22 cellular contexts compared by ENCODE assay signal in genomic region chr12:123528858-123529257, GRCh38.
"Had no signal": no experiment of that assay in that cellular context is flagged by ENCODE, and none has a peak within 500 bp of the region (broad histone marks: within the 10 kb centered on the region; RNA-seq: fewer than 3 reads in every experiment).

No MANE protein-coding gene starts in this region.

- H3K4me2 ChIP-seq: smooth muscle cell had no signal

- H3K27me3 ChIP-seq: foreskin keratinocyte, heart right ventricle, tibial artery, upper lobe of right lung, vagina had no signal

- FAIRE-seq: colon, endothelial cell of umbilical vein, keratinocyte had no signal

- H3K9me3 Mint-ChIP-seq: dendritic cell treated with granulocyte-macrophage colony-stimulating factor and Interleukin-4, amounts not matched to agents 40 ng/mL and 50 ng/mL, for 4 days; memory B cell; natural killer cell treated with Interleukin-12 subunit alpha and Interleukin-12 subunit beta and Interleukin-15 and Interleukin-18, amount 100 ng/mL, for 72 hours; stimulated activated memory B cell treated with anti-CD40 and anti-IgM and Interleukin-4, amounts not matched to agents 10 μg/mL and 1 μg/mL and 100 μg/mL, for 72 hours; stimulated activated naive CD8-positive, alpha-beta T cell treated with anti-CD3 and anti-CD28 coated beads, Interleukin-15, Interleukin-2, amounts not matched to agents 100 ng/mL and 50 ng/mL, for 24 hours had no signal

- H3K27ac ChIP-seq: foreskin keratinocyte, left lung, lower lobe of right lung, upper lobe of right lung, vagina had no signal

- H3K27me3 Mint-ChIP-seq: memory B cell; natural killer cell treated with Interleukin-12 subunit alpha and Interleukin-12 subunit beta and Interleukin-15 and Interleukin-18, amount 100 ng/mL, for 72 hours; stimulated activated memory B cell treated with anti-CD40 and anti-IgM and Interleukin-4, amounts not matched to agents 10 μg/mL and 1 μg/mL and 100 μg/mL, for 72 hours; stimulated activated naive CD8-positive, alpha-beta T cell treated with anti-CD3 and anti-CD28 coated beads, Interleukin-15, Interleukin-2, amounts not matched to agents 100 ng/mL and 50 ng/mL, for 24 hours had no signal

- ATAC-seq: foreskin keratinocyte; heart right ventricle; left lung; lower lobe of right lung; natural killer cell treated with Interleukin-12 subunit alpha and Interleukin-12 subunit beta and Interleukin-15 and Interleukin-18, amount 100 ng/mL, for 72 hours; right cardiac atrium; stimulated activated memory B cell treated with anti-CD40 and anti-IgM and Interleukin-4, amounts not matched to agents 10 μg/mL and 1 μg/mL and 100 μg/mL, for 72 hours; upper lobe of right lung had no signal

- H3K36me3 ChIP-seq: upper lobe of right lung, vagina had no signal

- H3K4me3 ChIP-seq: heart right ventricle, left lung, lower lobe of right lung, smooth muscle cell, tibial artery, upper lobe of right lung, vagina had no signal

- H3K4me3 Mint-ChIP-seq: dendritic cell treated with granulocyte-macrophage colony-stimulating factor and Interleukin-4, amounts not matched to agents 40 ng/mL and 50 ng/mL, for 4 days; memory B cell; mesothelial cell of epicardium; natural killer cell treated with Interleukin-12 subunit alpha and Interleukin-12 subunit beta and Interleukin-15 and Interleukin-18, amount 100 ng/mL, for 72 hours; stimulated activated memory B cell treated with anti-CD40 and anti-IgM and Interleukin-4, amounts not matched to agents 10 μg/mL and 1 μg/mL and 100 μg/mL, for 72 hours; stimulated activated naive CD8-positive, alpha-beta T cell treated with anti-CD3 and anti-CD28 coated beads, Interleukin-15, Interleukin-2, amounts not matched to agents 100 ng/mL and 50 ng/mL, for 24 hours had no signal

- DNase-seq: cerebellar nuclear complex; erythroblast; foreskin keratinocyte; heart right ventricle; hypothalamus; left lung; lower lobe of right lung; stimulated activated CD4-positive, alpha-beta T cell treated with anti-CD3 and anti-CD28 coated beads, Interleukin-4, amount 100 ng/mL, for 1 hour; tibial artery; upper lobe of right lung had no signal

- H3K36me3 Mint-ChIP-seq: memory B cell; natural killer cell treated with Interleukin-12 subunit alpha and Interleukin-12 subunit beta and Interleukin-15 and Interleukin-18, amount 100 ng/mL, for 72 hours; stimulated activated memory B cell treated with anti-CD40 and anti-IgM and Interleukin-4, amounts not matched to agents 10 μg/mL and 1 μg/mL and 100 μg/mL, for 72 hours had no signal

- H3K9me3 ChIP-seq: heart right ventricle, left lung, lower lobe of right lung, tibial artery, upper lobe of right lung, vagina had no signal
